ENCODE assay signal across 10 cellular contexts in genomic region chr7:90720970-90721768, GRCh38.
DNase-seq lines count a peak whose midpoint lies in the region; FAIRE-seq and TF ChIP-seq lines count a peak whose summit lies in the region.
"Had no signal": no experiment of that assay in that cellular context is flagged by ENCODE, and none has a peak within 500 bp of the region (broad histone marks: within the 10 kb centered on the region; RNA-seq: fewer than 3 reads in every experiment).

No MANE protein-coding gene starts in this region.

- H3K27ac Mint-ChIP-seq in mesothelial cell of epicardium: peak overlapping the region; percentile 48

- TF ChIP-seq CTCF in dorsolateral prefrontal cortex (IDR thresholded peaks at IDR 0.05 in 54 of 56, conservative IDR thresholded peaks at IDR 0.05 in 2 of 56; ENCODE audit: low read depth in 1 of 56, partially characterized antibody in 56 of 56): no peak
- no peak for TF ChIP-seq CTCF in mesothelial cell of epicardium (IDR thresholded peaks at IDR 0.05; ENCODE audit: unreplicated experiment)

- no peaks in the 10 kb centered on the region for H3K27me3 ChIP-seq in dorsolateral prefrontal cortex

- H3K4me1 Mint-ChIP-seq in mesothelial cell of epicardium: peaks cover 16% of the 10 kb centered on the region

- intact Hi-C loops in dorsolateral prefrontal cortex (cut with DNase I): no loop called here

- no peaks in the 10 kb centered on the region for H3K27me3 Mint-ChIP-seq in mesothelial cell of epicardium (ENCODE audit: low read depth)

- H3K9me3 Mint-ChIP-seq in mesothelial cell of epicardium: no peaks in the 10 kb centered on the region

- DNase-seq in COLO668 (lab: John Stamatoyannopoulos, UW; ENCODE audit: unreplicated experiment) (peak; percentile 43), HT1080 (ENCODE audit: low read depth) (peak; percentile 39), dorsolateral prefrontal cortex (no peak), mesothelial cell of epicardium (ENCODE audit: low spot score in 2 of 2, unreplicated experiment in 2 of 2) (no peak), RCC 7860 (ENCODE audit: low spot score) (no peak), retina (no peak), mesenteric fat pad (ENCODE audit: low spot score) (no peak), NOMO-1 treated with dmso at 0.1 percent for 144 hours (lab: John Stamatoyannopoulos, UW; ENCODE audit: unreplicated experiment) (no peak)

- H3K4me3 Mint-ChIP-seq in mesothelial cell of epicardium: no peak overlapping the region

- H3K4me3 ChIP-seq in dorsolateral prefrontal cortex: peak overlapping the region in 30 of 59 donors; percentile 0 to 47 (median 24)

- no peaks in the 10 kb centered on the region for H3K36me3 Mint-ChIP-seq in mesothelial cell of epicardium

- FAIRE-seq in RCC 7860 (lab: Jason Lieb, UNC): no peak
- FAIRE-seq: TTC549 had no signal

- H3K27ac ChIP-seq in dorsolateral prefrontal cortex: peak overlapping the region in 7 of 59 donors; percentile 1 to 36 (median 26)
- H3K27ac ChIP-seq: epithelial cell of prostate had no signal

Comparison
In these comparisons a context has a peak if more than half of its experiments do, and no peak if none do; other contexts are left out.
1. DNase-seq: peak in COLO668 (single experiment) and HT1080 (single experiment); none in dorsolateral prefrontal cortex (0 of 10), mesothelial cell of epicardium (0 of 2), RCC 7860 (single experiment), retina (single experiment), mesenteric fat pad (single experiment) and NOMO-1 treated with dmso at 0.1 percent for 144 hours (single experiment).